In genomic region chr14:49314756-49315155, GRCh38 we compare ENCODE assay signal across 16 cellular contexts.
A peak's percentile ranks its signal among the peaks of the same experiment; 100 is the strongest.
DNase-seq lines count a peak whose midpoint lies in the region; TF ChIP-seq lines count a peak whose summit lies in the region.
"Had no signal": no experiment of that assay in that cellular context is flagged by ENCODE, and none has a peak within 500 bp of the region (broad histone marks: within the 10 kb centered on the region; RNA-seq: fewer than 3 reads in every experiment).

No MANE protein-coding gene starts in this region.

- in situ Hi-C loops in brain microvascular endothelial cell (cut with HindIII; ENCODE audit: low pct_ligation_motif_present, low sequenced_read_pairs), result no loop called here

- TF ChIP-seq CTCF in brain microvascular endothelial cell (IDR thresholded peaks at IDR 0.05; ENCODE audit: low read depth, low read length, missing control alignments) (no peak), fibroblast of mammary gland (conservative IDR thresholded peaks at IDR 0.05; ENCODE audit: control insufficient read depth, insufficient read depth, low read depth, low read length) (no peak), tibial nerve (IDR thresholded peaks at IDR 0.05) (no peak)

- H3K27ac ChIP-seq in brain microvascular endothelial cell (peak overlapping the region; percentile 50), tibial nerve (no peak overlapping the region)
- H3K27ac ChIP-seq: C4-2B had no signal

- 37 to 38% methylated on average over 3 of the region's 3 CpGs for WGBS in tibial nerve, 2 donors

- TF ChIP-seq POLR2A in tibial nerve (IDR thresholded peaks at IDR 0.05), result no peak

- H3K9me3 ChIP-seq in tibial nerve, result no peaks in the 10 kb centered on the region
- H3K9me3 ChIP-seq: BE2C, HAP-1 had no signal

- peak; percentile 30 for DNase-seq in COLO829 (ENCODE audit: low spot score)
- peak; percentile 27 for DNase-seq in brain microvascular endothelial cell
- peak; percentile 80 for DNase-seq in fibroblast of mammary gland (ENCODE audit: low read depth)
- peak; percentile 20 for DNase-seq in skeletal muscle cell (ENCODE audit: low read depth)
- DNase-seq in anterior cingulate cortex (lab: John Stamatoyannopoulos, UW), result no peak
- no peak for DNase-seq in activated gamma-delta T cell treated with Interleukin-2 at 50 U/mL for 16 hours
- DNase-seq in tibial nerve (ENCODE audit: low spot score in 2 of 2), result no peak
- DNase-seq in NCI-H2081 treated with DMSO at 0.1 percent for 48 hours (lab: John Stamatoyannopoulos, UW), result no peak
- DNase-seq: BE2C; CD4-positive, alpha-beta memory T cell; COR-L47; DMS153; DMS79 treated with DMSO at 0.1 percent for 48 hours; EL had no signal

- H3K27me3 ChIP-seq in brain microvascular endothelial cell (replicated peaks) (no peaks in the 10 kb centered on the region), tibial nerve (no peaks in the 10 kb centered on the region)
- H3K27me3 ChIP-seq: BE2C had no signal

- H3K4me1 ChIP-seq in tibial nerve, result no peaks in the 10 kb centered on the region
- H3K4me1 ChIP-seq: BE2C, HAP-1 had no signal

- H3K4me3 ChIP-seq in brain microvascular endothelial cell (ENCODE audit: low read depth, low read length) (no peak overlapping the region), fibroblast of mammary gland (ENCODE audit: control insufficient read depth, low read depth, low read length) (no peak overlapping the region), skeletal muscle cell (ENCODE audit: low read depth, low read length) (no peak overlapping the region), tibial nerve (no peak overlapping the region)
- H3K4me3 ChIP-seq: HAP-1 had no signal

- no peak for TF ChIP-seq EP300 in tibial nerve (IDR thresholded peaks at IDR 0.05)

- H3K36me3 ChIP-seq in brain microvascular endothelial cell (replicated peaks), result no peaks in the 10 kb centered on the region
- no peaks in the 10 kb centered on the region for H3K36me3 ChIP-seq in tibial nerve
- H3K36me3 ChIP-seq: BE2C, HAP-1 had no signal

Comparison
In these comparisons a context has a peak if more than half of its experiments do, and no peak if none do; other contexts are left out.
1. DNase-seq: peak in COLO829 (single experiment), brain microvascular endothelial cell (single experiment), fibroblast of mammary gland (single experiment) and skeletal muscle cell (single experiment); none in anterior cingulate cortex (0 of 58), activated gamma-delta T cell treated with Interleukin-2 at 50 U/mL for 16 hours (single experiment), tibial nerve (0 of 2) and NCI-H2081 treated with DMSO at 0.1 percent for 48 hours (single experiment).